In the genomic region with DNA sequence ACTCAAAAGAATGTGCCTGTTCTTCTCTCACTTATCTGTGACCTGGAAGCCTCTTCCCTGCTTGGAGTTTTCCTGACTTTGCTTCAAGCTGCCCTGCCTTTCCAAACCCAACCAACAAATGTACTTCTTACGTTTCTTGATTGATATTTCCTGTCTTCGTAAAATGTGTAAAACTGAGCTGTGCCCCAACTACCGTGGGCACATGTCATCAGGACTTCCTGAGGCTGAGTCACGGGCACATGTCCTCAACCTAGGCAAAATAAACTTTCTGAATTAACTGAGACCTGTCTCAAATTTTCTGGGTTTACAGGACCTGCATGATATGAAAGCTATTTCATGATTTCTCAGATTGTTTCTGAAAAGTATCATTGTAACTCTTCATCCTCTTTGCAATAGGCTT, we compare ENCODE assay signal across 11 cellular contexts.
DNase-seq lines count a peak whose midpoint lies in the region; ATAC-seq and TF ChIP-seq lines count a peak whose summit lies in the region.
"Had no signal": no experiment of that assay in that cellular context is flagged by ENCODE, and none has a peak within 500 bp of the region (broad histone marks: within the 10 kb centered on the region; RNA-seq: fewer than 3 reads in every experiment).

No MANE protein-coding gene starts in this region.

- peak overlapping the region; percentile 6 for H3K27ac Mint-ChIP-seq in T-helper 2 cell treated with Interferon-gamma antibody and Interleukin-4, amounts not matched to agents 5 μg/mL and 100 μg/mL, for 36 hours
- no peak overlapping the region for H3K27ac Mint-ChIP-seq in activated CD4-positive, alpha-beta T cell treated with anti-CD3 and anti-CD28 coated beads for 36 hours
- H3K27ac Mint-ChIP-seq: CD4-positive, alpha-beta T cell had no signal

- H3K9ac ChIP-seq in fibroblast of lung (ENCODE audit: insufficient read depth, low read length) (no peak overlapping the region), smooth muscle cell (ENCODE audit: low read depth) (no peak overlapping the region)

- WGBS in smooth muscle cell (ENCODE audit: low lambda C conversion rate) = 36% methylated on average over 4 of the region's 4 CpGs

- H3K4me3 ChIP-seq in HFF-Myc (replicated peaks; ENCODE audit: low read depth, low read length) = no peak overlapping the region
- H3K4me3 ChIP-seq in fibroblast of lung (replicated peaks in 1 of 4; ENCODE audit: control extremely low read depth in 1 of 4, insufficient read depth in 1 of 4, low read depth in 3 of 4, low read length in 4 of 4) = no peak overlapping the region
- H3K4me3 ChIP-seq in smooth muscle cell = no peak overlapping the region
- H3K4me3 ChIP-seq: dorsolateral prefrontal cortex had no signal

- no peak overlapping the region for H2AFZ ChIP-seq in fibroblast of lung (ENCODE audit: low read length)
- H2AFZ ChIP-seq in smooth muscle cell (ENCODE audit: low read depth) = no peak overlapping the region

- H3F3A ChIP-seq in smooth muscle cell (ENCODE audit: low read depth) = no peaks in the 10 kb centered on the region

- H3K27ac ChIP-seq in fibroblast of lung (ENCODE audit: insufficient read depth, low read length) = no peak overlapping the region
- H3K27ac ChIP-seq in smooth muscle cell (ENCODE audit: low read depth) = peak overlapping the region; percentile 50
- H3K27ac ChIP-seq: dorsolateral prefrontal cortex had no signal

- no peaks in the 10 kb centered on the region for H3K27me3 Mint-ChIP-seq in T-helper 2 cell treated with Interferon-gamma antibody and Interleukin-4, amounts not matched to agents 5 μg/mL and 100 μg/mL, for 36 hours (ENCODE audit: low read depth)
- peaks cover 4% of the 10 kb centered on the region for H3K27me3 Mint-ChIP-seq in activated CD4-positive, alpha-beta T cell treated with anti-CD3 and anti-CD28 coated beads for 36 hours
- H3K27me3 Mint-ChIP-seq: CD4-positive, alpha-beta T cell had no signal

- TF ChIP-seq CTCF in HFF-Myc (IDR thresholded peaks at IDR 0.05; ENCODE audit: low read depth, low read length, missing control alignments) (no peak), fibroblast of lung (conservative IDR thresholded peaks at IDR 0.05 in 1 of 2, IDR thresholded peaks at IDR 0.05 in 1 of 2; ENCODE audit: low read depth in 1 of 2, low read length in 2 of 2) (no peak), smooth muscle cell (IDR thresholded peaks at IDR 0.05; ENCODE audit: borderline replicate concordance, insufficient read depth, poor library complexity, severe bottlenecking) (no peak)

- H3K79me2 ChIP-seq in fibroblast of lung (ENCODE audit: control insufficient read depth, insufficient read depth, low read length) (no peaks in the 10 kb centered on the region), smooth muscle cell (ENCODE audit: low read depth) (peaks cover 12% of the 10 kb centered on the region)

- no peaks in the 10 kb centered on the region for H3K36me3 Mint-ChIP-seq in T-helper 2 cell treated with Interferon-gamma antibody and Interleukin-4, amounts not matched to agents 5 μg/mL and 100 μg/mL, for 36 hours (ENCODE audit: low read depth)
- H3K36me3 Mint-ChIP-seq in activated CD4-positive, alpha-beta T cell treated with anti-CD3 and anti-CD28 coated beads for 36 hours (ENCODE audit: low read depth) = no peaks in the 10 kb centered on the region

- CTCF ChIA-PET in activated CD4-positive, alpha-beta T cell treated with anti-CD3 and anti-CD28 coated beads for 36 hours (lab: Charles Lee) = no interaction called here

- peaks cover 2% of the 10 kb centered on the region for H3K4me1 ChIP-seq in fibroblast of lung (ENCODE audit: control insufficient read depth, extremely low read depth, insufficient read depth, low read length)
- H3K4me1 ChIP-seq in smooth muscle cell (ENCODE audit: low read depth) = peaks cover 4% of the 10 kb centered on the region

- H3K9me3 ChIP-seq in fibroblast of lung (ENCODE audit: control insufficient read depth, insufficient read depth, low read depth, low read length) = no peaks in the 10 kb centered on the region
- H3K9me3 ChIP-seq in smooth muscle cell (replicated peaks; ENCODE audit: low read depth) = no peaks in the 10 kb centered on the region

- no peaks in the 10 kb centered on the region for H3K36me3 ChIP-seq in fibroblast of lung (ENCODE audit: control insufficient read depth, insufficient read depth, low read length)
- H3K36me3 ChIP-seq in smooth muscle cell (ENCODE audit: low read depth) = no peaks in the 10 kb centered on the region

- H3K4me3 Mint-ChIP-seq in T-helper 2 cell treated with Interferon-gamma antibody and Interleukin-4, amounts not matched to agents 5 μg/mL and 100 μg/mL, for 36 hours = no peak overlapping the region
- no peak overlapping the region for H3K4me3 Mint-ChIP-seq in activated CD4-positive, alpha-beta T cell treated with anti-CD3 and anti-CD28 coated beads for 36 hours
- H3K4me3 Mint-ChIP-seq: CD4-positive, alpha-beta T cell had no signal

- POLR2A ChIA-PET in activated CD4-positive, alpha-beta T cell treated with anti-CD3 and anti-CD28 coated beads for 36 hours (lab: Charles Lee) = no interaction called here

- H4K20me1 ChIP-seq in fibroblast of lung (ENCODE audit: control insufficient read depth, extremely low read depth, insufficient read depth, low read length) (no peaks in the 10 kb centered on the region), smooth muscle cell (ENCODE audit: low read depth) (peaks cover 81% of the 10 kb centered on the region)

- no peaks in the 10 kb centered on the region for H3K4me1 Mint-ChIP-seq in T-helper 2 cell treated with Interferon-gamma antibody and Interleukin-4, amounts not matched to agents 5 μg/mL and 100 μg/mL, for 36 hours (ENCODE audit: low read depth)
- no peaks in the 10 kb centered on the region for H3K4me1 Mint-ChIP-seq in activated CD4-positive, alpha-beta T cell treated with anti-CD3 and anti-CD28 coated beads for 36 hours

- intact Hi-C loops in activated CD4-positive, alpha-beta T cell treated with anti-CD3 and anti-CD28 coated beads for 36 hours (cut with DNase I, micrococcal nuclease) = no loop called here

- H3K27me3 ChIP-seq in fibroblast of lung (ENCODE audit: control insufficient read depth, insufficient read depth, low read length) (no peaks in the 10 kb centered on the region), smooth muscle cell (ENCODE audit: low read depth) (no peaks in the 10 kb centered on the region)
- H3K27me3 ChIP-seq: dorsolateral prefrontal cortex had no signal

- DNase-seq in HFF-Myc (ENCODE audit: extremely low read depth, low read depth) = peak; percentile 32
- no peak for DNase-seq in T-helper 2 cell treated with Interferon-gamma antibody and Interleukin-4, amounts not matched to agents 5 μg/mL and 100 μg/mL, for 36 hours (ENCODE audit: low spot score)
- peak; percentile 12 to 50 for DNase-seq in fibroblast of lung (ENCODE audit: low read depth in 2 of 2)
- no peak for DNase-seq in smooth muscle cell (lab: John Stamatoyannopoulos, UW; ENCODE audit: unreplicated experiment)
- DNase-seq in NCI-H524 treated with DMSO at 0.1 percent for 48 hours (lab: John Stamatoyannopoulos, UW) = no peak
- DNase-seq in activated CD4-positive, alpha-beta T cell treated with anti-CD3 and anti-CD28 coated beads for 36 hours = no peak
- DNase-seq: CD4-positive, alpha-beta T cell; dorsolateral prefrontal cortex; KG1; NCI-H2081 had no signal

- H3K4me2 ChIP-seq in fibroblast of lung (ENCODE audit: extremely low read depth, insufficient read depth, low read length) = no peak overlapping the region
- H3K4me2 ChIP-seq in smooth muscle cell = peak overlapping the region; percentile 32

- peaks cover 33% of the 10 kb centered on the region for H3K9me3 Mint-ChIP-seq in T-helper 2 cell treated with Interferon-gamma antibody and Interleukin-4, amounts not matched to agents 5 μg/mL and 100 μg/mL, for 36 hours
- peaks cover 10% of the 10 kb centered on the region for H3K9me3 Mint-ChIP-seq in activated CD4-positive, alpha-beta T cell treated with anti-CD3 and anti-CD28 coated beads for 36 hours (ENCODE audit: low read depth)

- ATAC-seq in esophagus mucosa = no peak
- ATAC-seq in activated CD4-positive, alpha-beta T cell treated with anti-CD3 and anti-CD28 coated beads for 36 hours = no peak

Comparison
In these comparisons a context has a peak if more than half of its experiments do, and no peak if none do; other contexts are left out.
1. DNase-seq: peak in HFF-Myc (single experiment) and fibroblast of lung (2 of 2); none in T-helper 2 cell treated with Interferon-gamma antibody and Interleukin-4, amounts not matched to agents 5 μg/mL and 100 μg/mL, for 36 hours (single experiment), smooth muscle cell (single experiment), NCI-H524 treated with DMSO at 0.1 percent for 48 hours (single experiment) and activated CD4-positive, alpha-beta T cell treated with anti-CD3 and anti-CD28 coated beads for 36 hours (single experiment).